ENCODE assay signal across 21 cellular contexts in the genomic region with DNA sequence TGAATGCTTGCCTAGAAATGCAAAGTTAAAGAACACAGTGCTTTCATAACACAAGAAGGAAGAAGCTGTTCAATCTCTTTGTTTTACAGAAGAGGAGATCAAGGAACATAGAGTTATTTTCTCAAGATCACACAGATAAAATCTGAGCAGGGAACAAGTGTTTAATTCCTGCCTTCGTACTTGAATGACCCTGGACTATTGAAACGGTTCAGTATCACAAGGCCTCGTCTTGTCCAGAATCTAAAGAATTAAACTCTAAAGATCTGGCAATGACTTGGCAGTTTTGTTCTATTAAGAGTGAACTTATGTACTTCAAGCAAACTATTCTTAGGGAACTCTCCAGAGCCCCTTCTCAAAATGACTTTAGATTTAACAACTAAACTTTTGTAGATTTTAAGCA.
DNase-seq lines count a peak whose midpoint lies in the region; ATAC-seq and TF ChIP-seq lines count a peak whose summit lies in the region.
"Had no signal": no experiment of that assay in that cellular context is flagged by ENCODE, and none has a peak within 500 bp of the region (broad histone marks: within the 10 kb centered on the region; RNA-seq: fewer than 3 reads in every experiment).

No MANE protein-coding gene starts in this region.

- H3F3A ChIP-seq in smooth muscle cell (ENCODE audit: low read depth), result no peaks in the 10 kb centered on the region

- no peaks in the 10 kb centered on the region for H3K79me2 ChIP-seq in smooth muscle cell (ENCODE audit: low read depth)

- intact Hi-C loops in left ventricle myocardium inferior (cut with micrococcal nuclease) (no loop called here), Right ventricle myocardium superior (cut with DNase I) (no loop called here)

- H3K9me3 ChIP-seq in left ventricle myocardium inferior (replicated peaks) (no peaks in the 10 kb centered on the region), smooth muscle cell (replicated peaks; ENCODE audit: low read depth) (no peaks in the 10 kb centered on the region)

- TF ChIP-seq CTCF in left ventricle myocardium inferior (IDR thresholded peaks at IDR 0.05; ENCODE audit: borderline replicate concordance) (no peak), VCaP (conservative IDR thresholded peaks at IDR 0.05) (no peak), smooth muscle cell (IDR thresholded peaks at IDR 0.05; ENCODE audit: borderline replicate concordance, insufficient read depth, poor library complexity, severe bottlenecking) (no peak), foreskin keratinocyte (conservative IDR thresholded peaks at IDR 0.05) (no peak)

- H4K20me1 ChIP-seq in smooth muscle cell (ENCODE audit: low read depth), result no peaks in the 10 kb centered on the region

- H3K4me2 ChIP-seq in smooth muscle cell, result no peak overlapping the region

- ATAC-seq in Right ventricle myocardium superior (ENCODE audit: poor library complexity) (no peak), foreskin keratinocyte (no peak), HG02623 (IDR thresholded peaks at IDR 0.05; ENCODE audit: unreplicated experiment) (no peak)

- H2AFZ ChIP-seq in smooth muscle cell (ENCODE audit: low read depth), result peak overlapping the region; percentile 78

- no peak overlapping the region for H3K9ac ChIP-seq in smooth muscle cell (ENCODE audit: low read depth)

- peak overlapping the region; percentile 82 for H3K27ac ChIP-seq in left ventricle myocardium inferior (replicated peaks)
- H3K27ac ChIP-seq in VCaP, result peak overlapping the region; percentile 55
- H3K27ac ChIP-seq in smooth muscle cell (ENCODE audit: low read depth), result no peak overlapping the region
- H3K27ac ChIP-seq in foreskin keratinocyte, result no peak overlapping the region
- H3K27ac ChIP-seq: HL-60 had no signal

- H3K4me3 ChIP-seq in left ventricle myocardium inferior, result no peak overlapping the region
- H3K4me3 ChIP-seq in smooth muscle cell, result no peak overlapping the region

- H3K27me3 ChIP-seq in left ventricle myocardium inferior (ENCODE audit: low read depth) (no peaks in the 10 kb centered on the region), smooth muscle cell (ENCODE audit: low read depth) (no peaks in the 10 kb centered on the region), foreskin keratinocyte (no peaks in the 10 kb centered on the region)

- WGBS in smooth muscle cell (ENCODE audit: low lambda C conversion rate), result 35% methylated on average over 3 of the region's 3 CpGs

- no peak for DNase-seq in left ventricle myocardium inferior
- DNase-seq in Right ventricle myocardium superior, result no peak
- DNase-seq in left kidney (ENCODE audit: low read depth, low spot score), result peak; percentile 4
- DNase-seq in smooth muscle cell (lab: John Stamatoyannopoulos, UW; ENCODE audit: unreplicated experiment), result no peak
- DNase-seq in foreskin melanocyte, result no peak
- DNase-seq in foreskin keratinocyte, result no peak
- DNase-seq: C1 segment of cervical spinal cord; DMS 273 treated with DMSO at 0.1 percent for 48 hours; GF-D8; H9; KBM-7; NCI-H1417 treated with DMSO at 0.1 percent for 48 hours; NCI-H2029; NCI-H2171 treated with DMSO at 0.1 percent for 48 hours; NCI-H446 treated with DMSO at 0.1 percent for 48 hours; NK-92 treated with Interleukin-12 subunit alpha and Interleukin-12 subunit beta, amount 100 ng/mL, for 24 hours; OCI-M1; RPMI8226 had no signal

- peaks cover 32% of the 10 kb centered on the region for H3K4me1 ChIP-seq in left ventricle myocardium inferior
- H3K4me1 ChIP-seq in smooth muscle cell (ENCODE audit: low read depth), result no peaks in the 10 kb centered on the region
- no peaks in the 10 kb centered on the region for H3K4me1 ChIP-seq in foreskin keratinocyte

- H3K36me3 ChIP-seq in left ventricle myocardium inferior (no peaks in the 10 kb centered on the region), smooth muscle cell (ENCODE audit: low read depth) (no peaks in the 10 kb centered on the region)

Comparison
In these comparisons a context has a peak if more than half of its experiments do, and no peak if none do; other contexts are left out.
1. H3K27ac ChIP-seq: peak in left ventricle myocardium inferior (single experiment) and VCaP (single experiment); none in smooth muscle cell (single experiment) and foreskin keratinocyte (single experiment).